In genomic region chr9:21235468-21236359, GRCh38 we compare ENCODE assay signal across 9 cellular contexts. TPM values are rescaled to one million over a fixed set of nuclear protein-coding genes. Genes with fewer than 3 reads are reported as not detected.
DNase-seq lines count a peak whose midpoint lies in the region; ATAC-seq, FAIRE-seq and TF ChIP-seq lines count a peak whose summit lies in the region.
"Not testable (repeated sequence)": the region's sequence is repeated elsewhere in the genome, so short reads cannot be mapped to it uniquely, and the experiment has no call there.
"Had no signal": no experiment of that assay in that cellular context is flagged by ENCODE, and none has a peak within 500 bp of the region (broad histone marks: within the 10 kb centered on the region; RNA-seq: fewer than 3 reads in every experiment).

No MANE protein-coding gene starts in this region.

- H3K4me1 Mint-ChIP-seq in activated CD8-positive, alpha-beta memory T cell treated with anti-CD3 and anti-CD28 coated beads, Interleukin-2, amount 10 ng/mL, durations not matched to agents 7 days and 5 days = not testable (repeated sequence)

- peaks cover 18% of the 10 kb centered on the region for H3K27me3 Mint-ChIP-seq in activated CD8-positive, alpha-beta memory T cell treated with anti-CD3 and anti-CD28 coated beads, Interleukin-2, amount 10 ng/mL, durations not matched to agents 7 days and 5 days

- CTCF ChIA-PET in A549 (lab: Yijun Ruan, JAX) = interaction anchor here (0.6 to 2.1 kb wide), 28 partner anchors 11 to 561 kb away, joined by 3 to 21 read pairs (median 4); partner anchors contain the start of gene IFNA7
- CTCF ChIA-PET in activated CD8-positive, alpha-beta memory T cell treated with anti-CD3 and anti-CD28 coated beads, Interleukin-2, amount 10 ng/mL, durations not matched to agents 7 days and 5 days (lab: Charles Lee) = interaction anchor here (0.7 to 2.1 kb wide), 22 partner anchors 17 to 555 kb away, joined by 3 to 16 read pairs (median 4); no protein-coding TSS in a partner anchor

- TF ChIP-seq EP300 in A549 (IDR thresholded peaks at IDR 0.05) = not testable (repeated sequence)

- peak; percentile 64 to 72 for TF ChIP-seq RAD21 in A549 (conservative IDR thresholded peaks at IDR 0.05 in 1 of 2, IDR thresholded peaks at IDR 0.05 in 1 of 2)

- 17% methylated on average over 8 of the region's 8 CpGs for WGBS in A549 (ENCODE audit: missing lambda C conversion rate)

- not testable (repeated sequence) for FAIRE-seq in A549 (lab: Jason Lieb, UNC)

- not testable (repeated sequence) for H3K27ac ChIP-seq in A549

- TF ChIP-seq CTCF in A549 (IDR thresholded peaks at IDR 0.05) = peak; percentile 68
- TF ChIP-seq CTCF in GM12873 (IDR thresholded peaks at IDR 0.05; ENCODE audit: insufficient read depth, low read depth, low read length, missing control alignments) = peak; percentile 71

- not testable (repeated sequence) for H3K27ac Mint-ChIP-seq in activated CD8-positive, alpha-beta memory T cell treated with anti-CD3 and anti-CD28 coated beads, Interleukin-2, amount 10 ng/mL, durations not matched to agents 7 days and 5 days

- not testable (repeated sequence) for TF ChIP-seq POLR2A in A549 (IDR thresholded peaks at IDR 0.05; ENCODE audit: low read length)

- POLR2A ChIA-PET in A549 (lab: Yijun Ruan, JAX) = not testable (repeated sequence)

- not testable (repeated sequence) for H3K4me1 ChIP-seq in A549

- ATAC-seq in A549 (peak; percentile 95), GM21786 (IDR thresholded peaks at IDR 0.05; ENCODE audit: unreplicated experiment) (peak; percentile 74), HG03521 (IDR thresholded peaks at IDR 0.05; ENCODE audit: unreplicated experiment) (peak; percentile 86)
- peak; percentile 64 for ATAC-seq in activated CD8-positive, alpha-beta memory T cell treated with anti-CD3 and anti-CD28 coated beads, Interleukin-2, amount 10 ng/mL, durations not matched to agents 7 days and 5 days

- not testable (repeated sequence) for H3K4me3 ChIP-seq in A549

- H3K9me3 Mint-ChIP-seq in activated CD8-positive, alpha-beta memory T cell treated with anti-CD3 and anti-CD28 coated beads, Interleukin-2, amount 10 ng/mL, durations not matched to agents 7 days and 5 days (ENCODE audit: low read depth) = not testable (repeated sequence)

- DNase-seq in A549 (ENCODE audit: low read depth in 1 of 2, low spot score in 1 of 2) = peak; percentile 19 to 60
- DNase-seq in NCI-H748 (lab: John Stamatoyannopoulos, UW; ENCODE audit: unreplicated experiment) = peak; percentile 40
- peak; percentile 51 for DNase-seq in activated CD8-positive, alpha-beta memory T cell treated with anti-CD3 and anti-CD28 coated beads, Interleukin-2, amount 10 ng/mL, durations not matched to agents 7 days and 5 days
- peak; percentile 21 for DNase-seq in fibroblast of gingiva (ENCODE audit: low read depth)
- peak; percentile 41 for DNase-seq in mucosa of gallbladder (ENCODE audit: low spot score)

- not testable (repeated sequence) for H3K36me3 Mint-ChIP-seq in activated CD8-positive, alpha-beta memory T cell treated with anti-CD3 and anti-CD28 coated beads, Interleukin-2, amount 10 ng/mL, durations not matched to agents 7 days and 5 days

- not testable (repeated sequence) for H3K9me3 ChIP-seq in A549

- peak overlapping the region; percentile 3 for H3K4me3 Mint-ChIP-seq in activated CD8-positive, alpha-beta memory T cell treated with anti-CD3 and anti-CD28 coated beads, Interleukin-2, amount 10 ng/mL, durations not matched to agents 7 days and 5 days

- H3K4me2 ChIP-seq in A549 = peak overlapping the region; percentile 49; the same call in 1 of the 3 replicates

TF ChIP-seq in A549, 52 proteins besides CTCF, POLR2A, EP300 and RAD21:
- peak; percentile 44; the same call in 1 of the 3 replicates for TF ChIP-seq SMC3 (IDR thresholded peaks at IDR 0.05)

RNA-seq across cellular contexts. Expression of gene IFNA14, which starts 4.1 kb away (rescaled TPM):
- polyA plus RNA-seq in A549 (2011; rRNA removed) = not detected in 2 replicates
- not detected in 2 replicates for polyA plus RNA-seq in A549 (2012; cell fraction: cytosol; rRNA removed)
- polyA plus RNA-seq in A549 (2012; cell fraction: nucleus; rRNA removed) = not detected in 2 replicates
- not detected in 3 replicates for polyA plus RNA-seq in A549 (2017; fragmentation: RNase III; extraction: RNeasy Plus Mini Kit Qiagen cat#74134 plus additional on column Dnase treatment)
- polyA minus RNA-seq in A549 (2011; rRNA and poly(A)+ RNA removed) = not detected in 2 replicates
- not detected for total RNA-seq in activated CD8-positive, alpha-beta memory T cell treated with anti-CD3 and anti-CD28 coated beads, Interleukin-2, amount 10 ng/mL, durations not matched to agents 7 days and 5 days
- not detected for total RNA-seq in mucosa of gallbladder
- total RNA-seq: temporal lobe had no signal

RNA-seq across cellular contexts. Expression of gene IFNA17, which starts 7.7 kb away (rescaled TPM):
- not detected in 2 replicates for polyA plus RNA-seq in A549 (2011; rRNA removed)
- polyA plus RNA-seq in A549 (2012; cell fraction: cytosol; rRNA removed) = not detected in 2 replicates
- polyA plus RNA-seq in A549 (2012; cell fraction: nucleus; rRNA removed) = not detected in 2 replicates
- not detected in 3 replicates for polyA plus RNA-seq in A549 (2017; fragmentation: RNase III; extraction: RNeasy Plus Mini Kit Qiagen cat#74134 plus additional on column Dnase treatment)
- polyA minus RNA-seq in A549 (2011; rRNA and poly(A)+ RNA removed) = not detected in 2 replicates
- not detected for total RNA-seq in activated CD8-positive, alpha-beta memory T cell treated with anti-CD3 and anti-CD28 coated beads, Interleukin-2, amount 10 ng/mL, durations not matched to agents 7 days and 5 days
- total RNA-seq in mucosa of gallbladder = not detected
- total RNA-seq: temporal lobe had no signal

RNA-seq across cellular contexts. Expression of gene IFNA16, which starts 18.6 kb away (rescaled TPM):
- polyA plus RNA-seq in A549 (2011; rRNA removed) = not detected in 2 replicates
- polyA plus RNA-seq in A549 (2012; cell fraction: cytosol; rRNA removed) = not detected in 2 replicates
- not detected in 2 replicates for polyA plus RNA-seq in A549 (2012; cell fraction: nucleus; rRNA removed)
- polyA plus RNA-seq in A549 (2017; fragmentation: RNase III; extraction: RNeasy Plus Mini Kit Qiagen cat#74134 plus additional on column Dnase treatment) = not detected in 3 replicates
- polyA minus RNA-seq in A549 (2011; rRNA and poly(A)+ RNA removed) = not detected in 2 replicates
- total RNA-seq in activated CD8-positive, alpha-beta memory T cell treated with anti-CD3 and anti-CD28 coated beads, Interleukin-2, amount 10 ng/mL, durations not matched to agents 7 days and 5 days = not detected
- not detected for total RNA-seq in mucosa of gallbladder
- total RNA-seq: temporal lobe had no signal

RNA-seq across cellular contexts. Expression of gene IFNA10, which starts 28.8 kb away (rescaled TPM):
- not detected in 2 replicates for polyA plus RNA-seq in A549 (2011; rRNA removed)
- not detected in 2 replicates for polyA plus RNA-seq in A549 (2012; cell fraction: cytosol; rRNA removed)
- not detected in 2 replicates for polyA plus RNA-seq in A549 (2012; cell fraction: nucleus; rRNA removed)
- polyA plus RNA-seq in A549 (2017; fragmentation: RNase III; extraction: RNeasy Plus Mini Kit Qiagen cat#74134 plus additional on column Dnase treatment) = not detected in 3 replicates
- polyA minus RNA-seq in A549 (2011; rRNA and poly(A)+ RNA removed) = not detected in 2 replicates
- not detected for total RNA-seq in activated CD8-positive, alpha-beta memory T cell treated with anti-CD3 and anti-CD28 coated beads, Interleukin-2, amount 10 ng/mL, durations not matched to agents 7 days and 5 days
- not detected for total RNA-seq in mucosa of gallbladder
- total RNA-seq: temporal lobe had no signal

RNA-seq across cellular contexts. Expression of gene IFNA7, which starts 33.7 kb away (rescaled TPM):
- polyA plus RNA-seq in A549 (2011; rRNA removed) (not detected in 2 replicates), A549 (2017; fragmentation: RNase III; extraction: RNeasy Plus Mini Kit Qiagen cat#74134 plus additional on column Dnase treatment) (not detected in 3 replicates)
- not detected in 2 replicates for polyA plus RNA-seq in A549 (2012; cell fraction: cytosol; rRNA removed)
- polyA plus RNA-seq in A549 (2012; cell fraction: nucleus; rRNA removed) = not detected in 2 replicates
- polyA minus RNA-seq in A549 (2011; rRNA and poly(A)+ RNA removed) = not detected in 2 replicates
- total RNA-seq in activated CD8-positive, alpha-beta memory T cell treated with anti-CD3 and anti-CD28 coated beads, Interleukin-2, amount 10 ng/mL, durations not matched to agents 7 days and 5 days = not detected
- total RNA-seq in mucosa of gallbladder = not detected
- total RNA-seq: temporal lobe had no signal
